In genomic region chr21:38267991-38268858, GRCh38 we compare ENCODE assay signal across 10 cellular contexts.
DNase-seq lines count a peak whose midpoint lies in the region; FAIRE-seq lines count a peak whose summit lies in the region.
"Had no signal": no experiment of that assay in that cellular context is flagged by ENCODE, and none has a peak within 500 bp of the region (broad histone marks: within the 10 kb centered on the region; RNA-seq: fewer than 3 reads in every experiment).

No MANE protein-coding gene starts in this region.

- peaks cover 0 to 35% (median 7%) of the 10 kb centered on the region in 5 donors for H3K4me1 ChIP-seq in subcutaneous abdominal adipose tissue (ENCODE audit: control insufficient read depth in 5 of 5, insufficient read depth in 5 of 5, low read length in 5 of 5)

- H3K27me3 ChIP-seq in subcutaneous abdominal adipose tissue (ENCODE audit: control insufficient read depth in 5 of 5, insufficient read depth in 4 of 5, low read length in 5 of 5), result peaks cover 0 to 2% (median 0%) of the 10 kb centered on the region in 5 donors

- no peaks in the 10 kb centered on the region for H3K36me3 ChIP-seq in subcutaneous abdominal adipose tissue (ENCODE audit: control insufficient read depth in 5 of 5, insufficient read depth in 5 of 5, low read length in 5 of 5)

- FAIRE-seq in GM19239 (lab: Jason Lieb, UNC), result peak; percentile 81

- H3K4me3 ChIP-seq in subcutaneous abdominal adipose tissue (ENCODE audit: low read depth in 1 of 5, low read length in 5 of 5), result no peak overlapping the region

- H3K27ac ChIP-seq in subcutaneous abdominal adipose tissue (ENCODE audit: low read depth, low read length), result peak overlapping the region; percentile 51

- H3K9me3 ChIP-seq in subcutaneous abdominal adipose tissue (ENCODE audit: control insufficient read depth in 5 of 5, low read length in 5 of 5), result no peaks in the 10 kb centered on the region

- DNase-seq in GM19239 (ENCODE audit: insufficient read length, low spot score), result no peak
- DNase-seq in MV-4-11 (lab: John Stamatoyannopoulos, UW), result peak; percentile 17
- DNase-seq in fibroblast of gingiva (ENCODE audit: low read depth), result peak; percentile 93
- no peak for DNase-seq in SHP77 (lab: John Stamatoyannopoulos, UW)
- no peak for DNase-seq in AG08396 (ENCODE audit: low spot score)
- no peak for DNase-seq in NCI-H187 treated with DMSO at 0.1 percent for 48 hours (lab: John Stamatoyannopoulos, UW)
- DNase-seq: natural killer cell, NCI-H524 treated with DMSO at 0.1 percent for 48 hours, T-helper 17 cell had no signal

- no peak overlapping the region for H3K9ac ChIP-seq in subcutaneous abdominal adipose tissue (ENCODE audit: low read length in 5 of 5)

Comparison
In these comparisons a context has a peak if more than half of its experiments do, and no peak if none do; other contexts are left out.
1. DNase-seq: peak in MV-4-11 (single experiment) and fibroblast of gingiva (single experiment); none in GM19239 (single experiment), SHP77 (0 of 2), AG08396 (single experiment) and NCI-H187 treated with DMSO at 0.1 percent for 48 hours (single experiment).